ENCODE assay signal across 29 cellular contexts in the genomic region with DNA sequence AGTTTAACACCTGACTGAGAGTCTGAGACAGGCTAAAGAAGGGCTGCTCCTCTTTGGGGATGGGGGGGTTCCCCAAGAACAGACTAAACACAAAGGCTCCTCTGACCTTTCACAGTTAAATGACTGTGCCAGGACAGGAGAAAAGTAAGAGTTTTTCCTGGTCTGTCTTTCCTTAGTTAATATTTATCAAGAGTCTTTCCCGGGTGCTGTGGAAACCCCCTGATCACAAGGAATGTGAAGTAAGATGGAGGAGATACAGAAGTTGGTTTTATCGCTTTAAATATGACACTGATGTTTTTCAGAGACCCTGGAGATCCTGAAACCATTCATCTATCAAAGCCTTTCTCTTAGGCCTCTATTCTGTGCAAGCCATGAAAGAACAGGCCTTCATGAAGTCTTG.
DNase-seq lines count a peak whose midpoint lies in the region; ATAC-seq, FAIRE-seq and TF ChIP-seq lines count a peak whose summit lies in the region.
"Had no signal": no experiment of that assay in that cellular context is flagged by ENCODE, and none has a peak within 500 bp of the region (broad histone marks: within the 10 kb centered on the region; RNA-seq: fewer than 3 reads in every experiment).

No MANE protein-coding gene starts in this region.

- no peak for TF ChIP-seq POLR2A in A549 (IDR thresholded peaks at IDR 0.05; ENCODE audit: low read length)

- intact Hi-C loops in PC-9 (cut with micrococcal nuclease; ENCODE audit: unreplicated experiment) = loop anchor here (1.0 to 5.0 kb wide), 4 partner anchors 46 to 228 kb away; partner anchors contain the start of gene DEK

- TF ChIP-seq RAD21 in A549 (conservative IDR thresholded peaks at IDR 0.05 in 1 of 2, IDR thresholded peaks at IDR 0.05 in 1 of 2) = no peak
- no peak for TF ChIP-seq RAD21 in SK-N-SH (IDR thresholded peaks at IDR 0.05; ENCODE audit: low read length)

- H3K27me3 ChIP-seq in PC-9 (ENCODE audit: insufficient read depth, low read depth) (no peaks in the 10 kb centered on the region), hepatocyte (no peaks in the 10 kb centered on the region), parathyroid adenoma (ENCODE audit: control insufficient read depth, insufficient read depth, low read length) (no peaks in the 10 kb centered on the region), SK-N-SH (ENCODE audit: insufficient read depth) (no peaks in the 10 kb centered on the region)
- H3K27me3 ChIP-seq: colonic mucosa, foreskin keratinocyte, heart left ventricle, uterus had no signal

- peaks cover 17% of the 10 kb centered on the region for H3F3A ChIP-seq in PC-9 (ENCODE audit: insufficient read depth, low read depth)
- H3F3A ChIP-seq in SK-N-SH (replicated peaks; ENCODE audit: insufficient read depth) = peaks cover 6% of the 10 kb centered on the region

- no peak for FAIRE-seq in A549 (lab: Jason Lieb, UNC)
- FAIRE-seq: GM12892, HepG2 had no signal

- H3K9me2 ChIP-seq in PC-9 (ENCODE audit: insufficient read depth) = no peaks in the 10 kb centered on the region
- no peaks in the 10 kb centered on the region for H3K9me2 ChIP-seq in hepatocyte (replicated peaks; ENCODE audit: insufficient read depth)
- no peaks in the 10 kb centered on the region for H3K9me2 ChIP-seq in SK-N-SH

- H3K27ac ChIP-seq in A549 = peak overlapping the region; percentile 39 to 45; a peak in 4 of 6 replicates
- peak overlapping the region; percentile 50 for H3K27ac ChIP-seq in PC-9
- peak overlapping the region; percentile 40 for H3K27ac ChIP-seq in hepatocyte
- no peak overlapping the region for H3K27ac ChIP-seq in parathyroid adenoma
- H3K27ac ChIP-seq in SK-N-SH (ENCODE audit: low read depth in 2 of 2, low read length in 1 of 2) = no peak overlapping the region
- H3K27ac ChIP-seq: colonic mucosa, foreskin keratinocyte, heart left ventricle, uterus, WERI-Rb-1 had no signal

- H3K9me3 ChIP-seq in A549 (no peaks in the 10 kb centered on the region), PC-9 (ENCODE audit: insufficient read depth, low read depth) (no peaks in the 10 kb centered on the region; the same call in 1 of the 2 replicates), hepatocyte (ENCODE audit: low read depth) (no peaks in the 10 kb centered on the region), parathyroid adenoma (ENCODE audit: control insufficient read depth, low read length) (no peaks in the 10 kb centered on the region), SK-N-SH (no peaks in the 10 kb centered on the region)
- H3K9me3 ChIP-seq: colonic mucosa, heart left ventricle, uterus had no signal

- no peak for ATAC-seq in A549
- ATAC-seq: activated naive CD4-positive, alpha-beta T cell treated with anti-CD3 and anti-CD28 coated beads, Interleukin-2, amount 50 U/mL, for 72 hours; foreskin keratinocyte; heart left ventricle; HepG2 had no signal

- no peaks in the 10 kb centered on the region for H3K9me3 Mint-ChIP-seq in activated naive CD8-positive, alpha-beta T cell treated with anti-CD3 and anti-CD28 coated beads for 36 hours
- H3K9me3 Mint-ChIP-seq in T-helper 2 cell treated with Interferon-gamma antibody and Interleukin-4, amounts not matched to agents 5 μg/mL and 100 μg/mL, for 36 hours = no peaks in the 10 kb centered on the region
- H3K9me3 Mint-ChIP-seq: activated naive CD4-positive, alpha-beta T cell treated with anti-CD3 and anti-CD28 coated beads, Interleukin-2, amount 50 U/mL, for 72 hours; activated T-helper 2 cell treated with anti-CD3 and anti-CD28 coated beads, Interferon-gamma antibody, Interleukin-2, Interleukin-4, amounts not matched to agents 10 μg/mL and 5 μg/mL and 100 μg/mL, durations not matched to agents 14 hours and 24 hours and 36 hours; CD8-positive, alpha-beta memory T cell; nephron progenitor cell had no signal

- no peak overlapping the region for H3K27ac Mint-ChIP-seq in activated naive CD8-positive, alpha-beta T cell treated with anti-CD3 and anti-CD28 coated beads for 36 hours
- no peak overlapping the region for H3K27ac Mint-ChIP-seq in T-helper 2 cell treated with Interferon-gamma antibody and Interleukin-4, amounts not matched to agents 5 μg/mL and 100 μg/mL, for 36 hours
- H3K27ac Mint-ChIP-seq: activated naive CD4-positive, alpha-beta T cell treated with anti-CD3 and anti-CD28 coated beads, Interleukin-2, amount 50 U/mL, for 72 hours; activated T-helper 2 cell treated with anti-CD3 and anti-CD28 coated beads, Interferon-gamma antibody, Interleukin-2, Interleukin-4, amounts not matched to agents 10 μg/mL and 5 μg/mL and 100 μg/mL, durations not matched to agents 14 hours and 24 hours and 36 hours; CD8-positive, alpha-beta memory T cell; nephron progenitor cell had no signal

- WGBS in A549 (ENCODE audit: missing lambda C conversion rate) = 14% methylated on average over 2 of the region's 2 CpGs
- WGBS in hepatocyte (ENCODE audit: low lambda C conversion rate, missing lambda C conversion rate) = 47% methylated on average over 2 of the region's 2 CpGs
- WGBS in SK-N-SH (ENCODE audit: low lambda C conversion rate) = 48% methylated on average over 2 of the region's 2 CpGs

- H3K4me3 Mint-ChIP-seq in activated naive CD8-positive, alpha-beta T cell treated with anti-CD3 and anti-CD28 coated beads for 36 hours = no peak overlapping the region
- H3K4me3 Mint-ChIP-seq in T-helper 2 cell treated with Interferon-gamma antibody and Interleukin-4, amounts not matched to agents 5 μg/mL and 100 μg/mL, for 36 hours = no peak overlapping the region
- H3K4me3 Mint-ChIP-seq: CD8-positive, alpha-beta memory T cell; nephron progenitor cell had no signal

- H4K20me1 ChIP-seq in PC-9 (ENCODE audit: insufficient read depth) (no peaks in the 10 kb centered on the region), hepatocyte (ENCODE audit: insufficient read depth, poor library complexity, severe bottlenecking) (no peaks in the 10 kb centered on the region), SK-N-SH (ENCODE audit: insufficient read depth) (no peaks in the 10 kb centered on the region)

- H3K9ac ChIP-seq in parathyroid adenoma (no peak overlapping the region), SK-N-SH (no peak overlapping the region)

- peaks cover 4% of the 10 kb centered on the region for H3K4me1 Mint-ChIP-seq in activated naive CD8-positive, alpha-beta T cell treated with anti-CD3 and anti-CD28 coated beads for 36 hours
- H3K4me1 Mint-ChIP-seq in T-helper 2 cell treated with Interferon-gamma antibody and Interleukin-4, amounts not matched to agents 5 μg/mL and 100 μg/mL, for 36 hours (ENCODE audit: low read depth) = no peaks in the 10 kb centered on the region
- H3K4me1 Mint-ChIP-seq: CD8-positive, alpha-beta memory T cell; nephron progenitor cell had no signal

- peak in 1 of 2 experiments; percentile 2 for DNase-seq in A549 (ENCODE audit: low read depth in 1 of 2, low spot score in 1 of 2)
- no peak for DNase-seq in PC-9
- DNase-seq in hepatocyte (ENCODE audit: low spot score) = no peak
- no peak for DNase-seq in OCI-M1 (lab: John Stamatoyannopoulos, UW)
- DNase-seq in activated naive CD8-positive, alpha-beta T cell treated with anti-CD3 and anti-CD28 coated beads for 36 hours = no peak
- no peak for DNase-seq in SK-N-SH
- DNase-seq in T-helper 2 cell treated with Interferon-gamma antibody and Interleukin-4, amounts not matched to agents 5 μg/mL and 100 μg/mL, for 36 hours (ENCODE audit: low spot score) = no peak
- DNase-seq: activated CD4-positive, alpha-beta T cell treated with anti-CD3 and anti-CD28 coated beads for 4 hours; aorta; CD8-positive, alpha-beta memory T cell; colonic mucosa; DMS153; effector memory CD4-positive, alpha-beta T cell; H7; heart left ventricle; NCI-H1417 treated with DMSO at 0.1 percent for 48 hours; NCI-H2029 treated with DMSO at 0.1 percent for 48 hours; NCI-H226; nephron progenitor cell; stimulated activated naive CD4-positive, alpha-beta T cell; uterus; WERI-Rb-1 had no signal

- H3K36me3 ChIP-seq in PC-9 (ENCODE audit: low read depth) = no peaks in the 10 kb centered on the region
- H3K36me3 ChIP-seq in hepatocyte (replicated peaks; ENCODE audit: insufficient read depth, low read depth) = no peaks in the 10 kb centered on the region
- H3K36me3 ChIP-seq in parathyroid adenoma (ENCODE audit: control insufficient read depth, insufficient read depth, low read length) = no peaks in the 10 kb centered on the region
- no peaks in the 10 kb centered on the region for H3K36me3 ChIP-seq in SK-N-SH (replicated peaks in 1 of 2; ENCODE audit: control insufficient read depth in 1 of 2, insufficient read depth in 2 of 2, low read length in 1 of 2)
- H3K36me3 ChIP-seq: colonic mucosa, heart left ventricle, uterus, WERI-Rb-1 had no signal

- H3K79me2 ChIP-seq in PC-9 (ENCODE audit: low read depth) = no peaks in the 10 kb centered on the region
- no peaks in the 10 kb centered on the region for H3K79me2 ChIP-seq in hepatocyte
- H3K79me2 ChIP-seq in parathyroid adenoma = no peaks in the 10 kb centered on the region
- no peaks in the 10 kb centered on the region for H3K79me2 ChIP-seq in SK-N-SH (ENCODE audit: insufficient read depth)

- TF ChIP-seq CTCF in A549 (IDR thresholded peaks at IDR 0.05) = no peak
- no peak for TF ChIP-seq CTCF in PC-9 (conservative IDR thresholded peaks at IDR 0.05)
- TF ChIP-seq CTCF in hepatocyte (IDR thresholded peaks at IDR 0.05; ENCODE audit: poor library complexity) = no peak
- no peak for TF ChIP-seq CTCF in parathyroid adenoma (IDR thresholded peaks at IDR 0.05)
- TF ChIP-seq CTCF in SK-N-SH (IDR thresholded peaks at IDR 0.05) = no peak

- CTCF ChIA-PET in A549 (lab: Yijun Ruan, JAX) (no interaction called here), PC-9 (lab: Charles Lee) (no interaction called here), SK-N-SH (lab: Yijun Ruan, JAX) (no interaction called here)

- no peak for TF ChIP-seq EP300 in A549 (IDR thresholded peaks at IDR 0.05)
- no peak for TF ChIP-seq EP300 in SK-N-SH (IDR thresholded peaks at IDR 0.05; ENCODE audit: borderline replicate concordance in 1 of 2, low read depth in 1 of 2, low read length in 1 of 2)

- POLR2A ChIA-PET in A549 (lab: Yijun Ruan, JAX) = no interaction called here
- POLR2A ChIA-PET in PC-9 (lab: Charles Lee; ENCODE audit: unreplicated experiment) = no interaction called here
- POLR2A ChIA-PET in SK-N-SH (lab: Yijun Ruan, JAX) = no interaction called here

- H2AFZ ChIP-seq in PC-9 = no peak overlapping the region
- H2AFZ ChIP-seq in hepatocyte = no peak overlapping the region
- peak overlapping the region; percentile 25 for H2AFZ ChIP-seq in parathyroid adenoma
- H2AFZ ChIP-seq in SK-N-SH (ENCODE audit: low read depth) = no peak overlapping the region

- BruUV-seq in PC-9 (replicated peaks; lab: Mats Ljungman, UMichigan) = no TSS peak

- H3K4me1 ChIP-seq in A549 (peaks cover 14% of the 10 kb centered on the region; the same call in 2 of the 3 replicates), PC-9 (replicated peaks; ENCODE audit: insufficient read depth) (peaks cover 42% of the 10 kb centered on the region), hepatocyte (ENCODE audit: insufficient read depth) (no peaks in the 10 kb centered on the region), parathyroid adenoma (no peaks in the 10 kb centered on the region), SK-N-SH (ENCODE audit: control insufficient read depth in 1 of 2, insufficient read depth in 2 of 2, low read depth in 1 of 2, low read length in 1 of 2) (no peaks in the 10 kb centered on the region)
- H3K4me1 ChIP-seq: colonic mucosa, heart left ventricle, uterus had no signal

- peak overlapping the region; percentile 55; the same call in 2 of the 3 replicates for H3K4me2 ChIP-seq in A549
- H3K4me2 ChIP-seq in PC-9 = peak overlapping the region; percentile 21; the same call in 1 of the 2 replicates
- no peak overlapping the region for H3K4me2 ChIP-seq in hepatocyte
- no peak overlapping the region for H3K4me2 ChIP-seq in parathyroid adenoma (ENCODE audit: low read length)
- no peak overlapping the region for H3K4me2 ChIP-seq in SK-N-SH
- H3K4me2 ChIP-seq: smooth muscle cell had no signal

- H3K4me3 ChIP-seq in A549 (no peak overlapping the region), PC-9 (no peak overlapping the region), hepatocyte (no peak overlapping the region), parathyroid adenoma (ENCODE audit: low read depth, low read length) (no peak overlapping the region), SK-N-SH (ENCODE audit: low read depth in 2 of 2, low read length in 1 of 2) (no peak overlapping the region)
- H3K4me3 ChIP-seq: colonic mucosa, heart left ventricle, smooth muscle cell, uterus had no signal

- H3K36me3 Mint-ChIP-seq in activated naive CD8-positive, alpha-beta T cell treated with anti-CD3 and anti-CD28 coated beads for 36 hours = no peaks in the 10 kb centered on the region
- H3K36me3 Mint-ChIP-seq in T-helper 2 cell treated with Interferon-gamma antibody and Interleukin-4, amounts not matched to agents 5 μg/mL and 100 μg/mL, for 36 hours (ENCODE audit: low read depth) = no peaks in the 10 kb centered on the region
- H3K36me3 Mint-ChIP-seq: activated naive CD4-positive, alpha-beta T cell treated with anti-CD3 and anti-CD28 coated beads, Interleukin-2, amount 50 U/mL, for 72 hours; CD8-positive, alpha-beta memory T cell had no signal

- H3K27me3 Mint-ChIP-seq in activated naive CD8-positive, alpha-beta T cell treated with anti-CD3 and anti-CD28 coated beads for 36 hours = peaks cover 7% of the 10 kb centered on the region
- peaks cover 40% of the 10 kb centered on the region for H3K27me3 Mint-ChIP-seq in T-helper 2 cell treated with Interferon-gamma antibody and Interleukin-4, amounts not matched to agents 5 μg/mL and 100 μg/mL, for 36 hours (ENCODE audit: low read depth)

Comparison
In these comparisons a context has a peak if more than half of its experiments do, and no peak if none do; other contexts are left out.
1. H3K27ac ChIP-seq: peak in A549 (2 of 2), PC-9 (single experiment) and hepatocyte (single experiment); none in parathyroid adenoma (single experiment) and SK-N-SH (0 of 2).
2. H3K4me2 ChIP-seq: peak in A549 (single experiment) and PC-9 (single experiment); none in hepatocyte (single experiment), parathyroid adenoma (single experiment) and SK-N-SH (single experiment).